Comparison of ENCODE assay signal across 18 cellular contexts in genomic region chr4:10671750-10672149, GRCh38. TPM values are rescaled to one million over a fixed set of nuclear protein-coding genes. Genes with fewer than 3 reads are reported as not detected.
DNase-seq lines count a peak whose midpoint lies in the region; ATAC-seq and TF ChIP-seq lines count a peak whose summit lies in the region.
"Had no signal": no experiment of that assay in that cellular context is flagged by ENCODE, and none has a peak within 500 bp of the region (broad histone marks: within the 10 kb centered on the region; RNA-seq: fewer than 3 reads in every experiment).

No MANE protein-coding gene starts in this region.

- TF ChIP-seq POLR2A in testis (IDR thresholded peaks at IDR 0.05) (no peak), esophagus muscularis mucosa (IDR thresholded peaks at IDR 0.05; ENCODE audit: low read depth) (no peak)

- POLR2A ChIA-PET in activated CD8-positive, alpha-beta T cell treated with anti-CD3 and anti-CD28 coated beads, Interleukin-2, amount 10 ng/mL, durations not matched to agents 7 days and 5 days (lab: Charles Lee): interaction anchor here (1.8 kb wide), 1 partner anchor 16 kb away, joined by 4 read pairs; no protein-coding TSS in a partner anchor

- intact Hi-C loops in testis (cut with DNase I; ENCODE audit: low total_unique reads) (no loop called here), esophagus muscularis mucosa (cut with DNase I) (no loop called here)

- peaks cover 7% of the 10 kb centered on the region for H3K36me3 Mint-ChIP-seq in T-helper 2 cell treated with Interferon-gamma antibody and Interleukin-4, amounts not matched to agents 5 μg/mL and 100 μg/mL, for 36 hours (ENCODE audit: low read depth)
- H3K36me3 Mint-ChIP-seq in activated CD8-positive, alpha-beta T cell treated with anti-CD3 and anti-CD28 coated beads, Interleukin-2, amount 10 ng/mL, durations not matched to agents 7 days and 5 days (ENCODE audit: low read depth): peaks cover 8% of the 10 kb centered on the region
- peaks cover 4% of the 10 kb centered on the region for H3K36me3 Mint-ChIP-seq in natural killer cell treated with Interleukin-12 subunit alpha and Interleukin-12 subunit beta and Interleukin-15 and Interleukin-18, amount 100 ng/mL, for 72 hours

- no peak for DNase-seq in T-helper 2 cell treated with Interferon-gamma antibody and Interleukin-4, amounts not matched to agents 5 μg/mL and 100 μg/mL, for 36 hours (ENCODE audit: low spot score)
- DNase-seq in T-helper 2 cell: no peak
- no peak for DNase-seq in activated CD8-positive, alpha-beta T cell treated with anti-CD3 and anti-CD28 coated beads, Interleukin-2, amount 10 ng/mL, durations not matched to agents 7 days and 5 days
- no peak for DNase-seq in natural killer cell treated with Interleukin-12 subunit alpha and Interleukin-12 subunit beta and Interleukin-15 and Interleukin-18, amount 100 ng/mL, for 72 hours (ENCODE audit: low spot score)
- DNase-seq in testis: no peak
- no peak for DNase-seq in esophagus muscularis mucosa (ENCODE audit: extremely low spot score)
- DNase-seq: 8988T; activated CD4-positive, alpha-beta T cell treated with anti-CD3 and anti-CD28 coated beads, Interleukin-2, amount 50 U/mL, for 4 hours; AML-193; colonic mucosa; left colon; NCI-H1417; posterior cingulate gyrus had no signal

- H3K9me3 ChIP-seq in testis (no peaks in the 10 kb centered on the region), esophagus muscularis mucosa (no peaks in the 10 kb centered on the region)
- H3K9me3 ChIP-seq: breast epithelium, colonic mucosa had no signal

- no peaks in the 10 kb centered on the region for H3K27me3 Mint-ChIP-seq in T-helper 2 cell treated with Interferon-gamma antibody and Interleukin-4, amounts not matched to agents 5 μg/mL and 100 μg/mL, for 36 hours (ENCODE audit: low read depth)
- H3K27me3 Mint-ChIP-seq in activated CD8-positive, alpha-beta T cell treated with anti-CD3 and anti-CD28 coated beads, Interleukin-2, amount 10 ng/mL, durations not matched to agents 7 days and 5 days (ENCODE audit: low read depth): no peaks in the 10 kb centered on the region
- no peaks in the 10 kb centered on the region for H3K27me3 Mint-ChIP-seq in natural killer cell treated with Interleukin-12 subunit alpha and Interleukin-12 subunit beta and Interleukin-15 and Interleukin-18, amount 100 ng/mL, for 72 hours

- H3K9me3 Mint-ChIP-seq in T-helper 2 cell treated with Interferon-gamma antibody and Interleukin-4, amounts not matched to agents 5 μg/mL and 100 μg/mL, for 36 hours: peaks cover 16% of the 10 kb centered on the region
- peaks cover 9% of the 10 kb centered on the region for H3K9me3 Mint-ChIP-seq in activated CD8-positive, alpha-beta T cell treated with anti-CD3 and anti-CD28 coated beads, Interleukin-2, amount 10 ng/mL, durations not matched to agents 7 days and 5 days (ENCODE audit: insufficient read depth)
- H3K9me3 Mint-ChIP-seq in natural killer cell treated with Interleukin-12 subunit alpha and Interleukin-12 subunit beta and Interleukin-15 and Interleukin-18, amount 100 ng/mL, for 72 hours: peaks cover 3% of the 10 kb centered on the region

- no peaks in the 10 kb centered on the region for H3K27me3 ChIP-seq in testis
- no peaks in the 10 kb centered on the region for H3K27me3 ChIP-seq in esophagus muscularis mucosa
- H3K27me3 ChIP-seq: breast epithelium, colonic mucosa had no signal

- no peak for TF ChIP-seq CTCF in testis (IDR thresholded peaks at IDR 0.05)
- no peak for TF ChIP-seq CTCF in esophagus muscularis mucosa (IDR thresholded peaks at IDR 0.05)

- H3K4me3 ChIP-seq in GM08714 (ENCODE audit: low read length) (peak overlapping the region; percentile 16; the same call in 1 of the 2 replicates), testis (no peak overlapping the region), esophagus muscularis mucosa (no peak overlapping the region)
- H3K4me3 ChIP-seq: breast epithelium, colonic mucosa had no signal

- 57 to 78% methylated on average over 6 of the region's 6 CpGs for WGBS in testis, 2 donors
- WGBS in esophagus muscularis mucosa: 65% methylated on average over 6 of the region's 6 CpGs

- peaks cover 47% of the 10 kb centered on the region for H3K4me1 Mint-ChIP-seq in T-helper 2 cell treated with Interferon-gamma antibody and Interleukin-4, amounts not matched to agents 5 μg/mL and 100 μg/mL, for 36 hours (ENCODE audit: low read depth)
- peaks cover 46% of the 10 kb centered on the region for H3K4me1 Mint-ChIP-seq in activated CD8-positive, alpha-beta T cell treated with anti-CD3 and anti-CD28 coated beads, Interleukin-2, amount 10 ng/mL, durations not matched to agents 7 days and 5 days (ENCODE audit: low read depth)
- H3K4me1 Mint-ChIP-seq in natural killer cell treated with Interleukin-12 subunit alpha and Interleukin-12 subunit beta and Interleukin-15 and Interleukin-18, amount 100 ng/mL, for 72 hours (ENCODE audit: low read depth in 2 of 2): peaks cover 31% of the 10 kb centered on the region in 2 donors

- H3K27ac ChIP-seq in testis: no peak overlapping the region
- H3K27ac ChIP-seq in esophagus muscularis mucosa (replicated peaks in 1 of 4): no peak overlapping the region
- H3K27ac ChIP-seq: breast epithelium, colonic mucosa had no signal

- peak overlapping the region; percentile 54 for H3K4me3 Mint-ChIP-seq in T-helper 2 cell treated with Interferon-gamma antibody and Interleukin-4, amounts not matched to agents 5 μg/mL and 100 μg/mL, for 36 hours
- H3K4me3 Mint-ChIP-seq in activated CD8-positive, alpha-beta T cell treated with anti-CD3 and anti-CD28 coated beads, Interleukin-2, amount 10 ng/mL, durations not matched to agents 7 days and 5 days: peak overlapping the region; percentile 40
- H3K4me3 Mint-ChIP-seq in natural killer cell treated with Interleukin-12 subunit alpha and Interleukin-12 subunit beta and Interleukin-15 and Interleukin-18, amount 100 ng/mL, for 72 hours: peak overlapping the region; percentile 42

- TF ChIP-seq EP300 in esophagus muscularis mucosa (IDR thresholded peaks at IDR 0.05): no peak

- peak overlapping the region; percentile 93 for H3K27ac Mint-ChIP-seq in T-helper 2 cell treated with Interferon-gamma antibody and Interleukin-4, amounts not matched to agents 5 μg/mL and 100 μg/mL, for 36 hours
- H3K27ac Mint-ChIP-seq in activated CD8-positive, alpha-beta T cell treated with anti-CD3 and anti-CD28 coated beads, Interleukin-2, amount 10 ng/mL, durations not matched to agents 7 days and 5 days: peak overlapping the region; percentile 95
- H3K27ac Mint-ChIP-seq in natural killer cell treated with Interleukin-12 subunit alpha and Interleukin-12 subunit beta and Interleukin-15 and Interleukin-18, amount 100 ng/mL, for 72 hours: peak overlapping the region; percentile 74 to 80

- CTCF ChIA-PET in activated CD8-positive, alpha-beta T cell treated with anti-CD3 and anti-CD28 coated beads, Interleukin-2, amount 10 ng/mL, durations not matched to agents 7 days and 5 days (lab: Charles Lee): no interaction called here

- H3K36me3 ChIP-seq in testis (ENCODE audit: low read depth, missing control alignments): no peaks in the 10 kb centered on the region
- no peaks in the 10 kb centered on the region for H3K36me3 ChIP-seq in esophagus muscularis mucosa
- H3K36me3 ChIP-seq: breast epithelium, colonic mucosa had no signal

- no peaks in the 10 kb centered on the region for H3K4me1 ChIP-seq in testis
- no peaks in the 10 kb centered on the region for H3K4me1 ChIP-seq in esophagus muscularis mucosa
- H3K4me1 ChIP-seq: breast epithelium, colonic mucosa had no signal

- peak; percentile 40 for ATAC-seq in activated CD8-positive, alpha-beta T cell treated with anti-CD3 and anti-CD28 coated beads, Interleukin-2, amount 10 ng/mL, durations not matched to agents 7 days and 5 days
- ATAC-seq in natural killer cell treated with Interleukin-12 subunit alpha and Interleukin-12 subunit beta and Interleukin-15 and Interleukin-18, amount 100 ng/mL, for 72 hours: no peak
- no peak for ATAC-seq in GM21619 (IDR thresholded peaks at IDR 0.05; ENCODE audit: unreplicated experiment)
- ATAC-seq: left colon had no signal

RNA-seq across cellular contexts. Expression of gene CLNK, which starts 12.8 kb away (rescaled TPM):
- not detected for total RNA-seq in activated CD8-positive, alpha-beta T cell treated with anti-CD3 and anti-CD28 coated beads, Interleukin-2, amount 10 ng/mL, durations not matched to agents 7 days and 5 days
- under 1 TPM; 0.45 to 0.70 TPM for total RNA-seq in natural killer cell treated with Interleukin-12 subunit alpha and Interleukin-12 subunit beta and Interleukin-15 and Interleukin-18, amount 100 ng/mL, for 72 hours
- total RNA-seq in testis (under 1 TPM in 1 of 2 donors, not detected in 1; 0.12 TPM), esophagus muscularis mucosa (not detected)
- 0.94 TPM for polyA plus RNA-seq in testis (ENCODE audit: insufficient read depth, low read depth, low replicate concordance)
- total RNA-seq: mesenteric fat pad had no signal
- polyA plus RNA-seq: neural cell had no signal
